In genomic region chr11:18731949-18732821, GRCh38 we compare ENCODE assay signal across 8 cellular contexts. TPM values are rescaled to one million over a fixed set of nuclear protein-coding genes. Genes with fewer than 3 reads are reported as not detected.
DNase-seq lines count a peak whose midpoint lies in the region; ATAC-seq and TF ChIP-seq lines count a peak whose summit lies in the region.

No MANE protein-coding gene starts in this region.

- H3K9ac ChIP-seq in endodermal cell (ENCODE audit: extremely low read depth, low read length, poor library complexity, severe bottlenecking), result no peak overlapping the region

- H3K27me3 Mint-ChIP-seq in activated CD8-positive, alpha-beta T cell treated with anti-CD3 and anti-CD28 coated beads, Interleukin-2, amount 10 ng/mL, durations not matched to agents 7 days and 5 days (ENCODE audit: low read depth), result peaks cover 2% of the 10 kb centered on the region
- H3K27me3 Mint-ChIP-seq in endodermal cell (ENCODE audit: insufficient read depth), result peaks cover 24% of the 10 kb centered on the region
- H3K27me3 Mint-ChIP-seq in stimulated activated naive B cell treated with anti-CD40 and anti-IgM and Interleukin-4, amounts not matched to agents 10 μg/mL and 1 μg/mL and 100 μg/mL, for 72 hours, result peaks cover 8 to 20% of the 10 kb centered on the region in 2 donors

- ATAC-seq in GM21723 (IDR thresholded peaks at IDR 0.05; ENCODE audit: unreplicated experiment), result peak; percentile 62
- ATAC-seq in activated CD8-positive, alpha-beta T cell treated with anti-CD3 and anti-CD28 coated beads, Interleukin-2, amount 10 ng/mL, durations not matched to agents 7 days and 5 days, result peak; percentile 62
- peak; percentile 73 to 78 for ATAC-seq in stimulated activated naive B cell treated with anti-CD40 and anti-IgM and Interleukin-4, amounts not matched to agents 10 μg/mL and 1 μg/mL and 100 μg/mL, for 72 hours (replicated peaks)
- no peak for ATAC-seq in HG03469 (IDR thresholded peaks at IDR 0.05; ENCODE audit: unreplicated experiment)

- H3K4me1 ChIP-seq in endodermal cell (ENCODE audit: control insufficient read depth, insufficient read depth, low read length), result peaks cover 10% of the 10 kb centered on the region

- H3K9me3 ChIP-seq in endodermal cell (ENCODE audit: control insufficient read depth, low read length), result no peaks in the 10 kb centered on the region

- TF ChIP-seq CTCF in endodermal cell (conservative IDR thresholded peaks at IDR 0.05), result peak; percentile 95

- H3K36me3 Mint-ChIP-seq in activated CD8-positive, alpha-beta T cell treated with anti-CD3 and anti-CD28 coated beads, Interleukin-2, amount 10 ng/mL, durations not matched to agents 7 days and 5 days (ENCODE audit: low read depth), result no peaks in the 10 kb centered on the region
- H3K36me3 Mint-ChIP-seq in endodermal cell (ENCODE audit: low read depth), result no peaks in the 10 kb centered on the region
- no peaks in the 10 kb centered on the region for H3K36me3 Mint-ChIP-seq in stimulated activated naive B cell treated with anti-CD40 and anti-IgM and Interleukin-4, amounts not matched to agents 10 μg/mL and 1 μg/mL and 100 μg/mL, for 72 hours

- H3K27me3 ChIP-seq in endodermal cell (ENCODE audit: control insufficient read depth, insufficient read depth, low read length, poor library complexity, severe bottlenecking), result no peaks in the 10 kb centered on the region

- no peaks in the 10 kb centered on the region for H3K9me3 Mint-ChIP-seq in activated CD8-positive, alpha-beta T cell treated with anti-CD3 and anti-CD28 coated beads, Interleukin-2, amount 10 ng/mL, durations not matched to agents 7 days and 5 days (ENCODE audit: insufficient read depth)
- H3K9me3 Mint-ChIP-seq in endodermal cell, result no peaks in the 10 kb centered on the region
- H3K9me3 Mint-ChIP-seq in stimulated activated naive B cell treated with anti-CD40 and anti-IgM and Interleukin-4, amounts not matched to agents 10 μg/mL and 1 μg/mL and 100 μg/mL, for 72 hours, result no peaks in the 10 kb centered on the region

- H3K36me3 ChIP-seq in endodermal cell (ENCODE audit: control insufficient read depth, insufficient read depth, low read length), result no peaks in the 10 kb centered on the region

- H3K4me3 Mint-ChIP-seq in activated CD8-positive, alpha-beta T cell treated with anti-CD3 and anti-CD28 coated beads, Interleukin-2, amount 10 ng/mL, durations not matched to agents 7 days and 5 days, result no peak overlapping the region
- no peak overlapping the region for H3K4me3 Mint-ChIP-seq in endodermal cell
- no peak overlapping the region for H3K4me3 Mint-ChIP-seq in stimulated activated naive B cell treated with anti-CD40 and anti-IgM and Interleukin-4, amounts not matched to agents 10 μg/mL and 1 μg/mL and 100 μg/mL, for 72 hours

- H3K27ac Mint-ChIP-seq in activated CD8-positive, alpha-beta T cell treated with anti-CD3 and anti-CD28 coated beads, Interleukin-2, amount 10 ng/mL, durations not matched to agents 7 days and 5 days, result no peak overlapping the region
- no peak overlapping the region for H3K27ac Mint-ChIP-seq in endodermal cell
- H3K27ac Mint-ChIP-seq in stimulated activated naive B cell treated with anti-CD40 and anti-IgM and Interleukin-4, amounts not matched to agents 10 μg/mL and 1 μg/mL and 100 μg/mL, for 72 hours, result no peak overlapping the region

- WGBS in endodermal cell (ENCODE audit: insufficient coverage in 1 of 2, insufficient read length in 1 of 2), 2 experiments, result 80 to 92% methylated on average over 10 to 11 of the region's 11 CpGs

- CTCF ChIA-PET in activated CD8-positive, alpha-beta T cell treated with anti-CD3 and anti-CD28 coated beads, Interleukin-2, amount 10 ng/mL, durations not matched to agents 7 days and 5 days (lab: Charles Lee), result interaction anchor here (0.9 to 6.0 kb wide), 24 partner anchors 9 to 617 kb away, joined by 3 to 50 read pairs (median 6); partner anchors contain the start of genes TMEM86A and TSG101

- POLR2A ChIA-PET in activated CD8-positive, alpha-beta T cell treated with anti-CD3 and anti-CD28 coated beads, Interleukin-2, amount 10 ng/mL, durations not matched to agents 7 days and 5 days (lab: Charles Lee), result interaction anchor here (0.6 to 1.4 kb wide), 2 partner anchors 206 to 469 kb away, joined by 3 read pairs; no protein-coding TSS in a partner anchor

- DNase-seq in DMS53 treated with DMSO at 0.1 percent for 48 hours (lab: John Stamatoyannopoulos, UW; ENCODE audit: unreplicated experiment) (peak; percentile 55), NCI-H2227 treated with DMSO at 0.1 percent for 48 hours (lab: John Stamatoyannopoulos, UW) (peak; percentile 73), endodermal cell (peak; percentile 93), myocyte (ENCODE audit: low read depth) (peak; percentile 52)
- peak; percentile 76 for DNase-seq in activated CD8-positive, alpha-beta T cell treated with anti-CD3 and anti-CD28 coated beads, Interleukin-2, amount 10 ng/mL, durations not matched to agents 7 days and 5 days
- peak; percentile 47 for DNase-seq in stimulated activated naive B cell treated with anti-CD40 and anti-IgM and Interleukin-4, amounts not matched to agents 10 μg/mL and 1 μg/mL and 100 μg/mL, for 72 hours

- H3K4me1 Mint-ChIP-seq in activated CD8-positive, alpha-beta T cell treated with anti-CD3 and anti-CD28 coated beads, Interleukin-2, amount 10 ng/mL, durations not matched to agents 7 days and 5 days (ENCODE audit: low read depth), result peaks cover 8% of the 10 kb centered on the region
- peaks cover 27% of the 10 kb centered on the region for H3K4me1 Mint-ChIP-seq in endodermal cell
- peaks cover 18 to 22% of the 10 kb centered on the region in 2 donors for H3K4me1 Mint-ChIP-seq in stimulated activated naive B cell treated with anti-CD40 and anti-IgM and Interleukin-4, amounts not matched to agents 10 μg/mL and 1 μg/mL and 100 μg/mL, for 72 hours

- no peak overlapping the region for H3K27ac ChIP-seq in endodermal cell (ENCODE audit: low read depth, low read length)

- H3K4me3 ChIP-seq in endodermal cell (ENCODE audit: low read length), result no peak overlapping the region

RNA-seq across cellular contexts. Expression of gene IGSF22, which starts 6.2 kb away (rescaled TPM):
- not detected for total RNA-seq in activated CD8-positive, alpha-beta T cell treated with anti-CD3 and anti-CD28 coated beads, Interleukin-2, amount 10 ng/mL, durations not matched to agents 7 days and 5 days
- total RNA-seq in endodermal cell, result 1 to 10 TPM in 1 of 2 donors, under 1 TPM in 1; 0.22 to 1.6 TPM
- polyA plus RNA-seq in endodermal cell (2013, experiment 1 of 2), result not detected
- polyA plus RNA-seq in endodermal cell (2013, experiment 2 of 2), result not detected
- 23.5 and 34.5 TPM in 2 replicates for total RNA-seq in myocyte
- 1.6 TPM for polyA plus RNA-seq in myocyte (2012)

RNA-seq across cellular contexts. Expression of gene TMEM86A, which starts 33.6 kb away (rescaled TPM):
- under 1 TPM; 0.26 to 0.52 TPM for total RNA-seq in activated CD8-positive, alpha-beta T cell treated with anti-CD3 and anti-CD28 coated beads, Interleukin-2, amount 10 ng/mL, durations not matched to agents 7 days and 5 days
- 1 to 10 TPM; 6.2 to 6.9 TPM for total RNA-seq in endodermal cell
- polyA plus RNA-seq in endodermal cell (2013, experiment 1 of 2), result 2.0 TPM
- 2.1 TPM for polyA plus RNA-seq in endodermal cell (2013, experiment 2 of 2)
- 11.6 and 12.9 TPM in 2 replicates for total RNA-seq in myocyte
- 5.4 TPM for polyA plus RNA-seq in myocyte (2012)

RNA-seq across cellular contexts. Expression of gene PTPN5, which starts 59.4 kb away (rescaled TPM):
- total RNA-seq in activated CD8-positive, alpha-beta T cell treated with anti-CD3 and anti-CD28 coated beads, Interleukin-2, amount 10 ng/mL, durations not matched to agents 7 days and 5 days, result not detected
- total RNA-seq in endodermal cell, result 10 to 100 TPM; 27.6 to 51.0 TPM
- polyA plus RNA-seq in endodermal cell (2013, experiment 1 of 2), result 4.7 TPM
- polyA plus RNA-seq in endodermal cell (2013, experiment 2 of 2), result 5.1 TPM
- not detected in 2 replicates for total RNA-seq in myocyte
- 0.19 TPM for polyA plus RNA-seq in myocyte (2012)

Comparison
In these comparisons a context has a peak if more than half of its experiments do, and no peak if none do; other contexts are left out.
1. RNA of gene PTPN5, which starts 59.4 kb away (total RNA-seq): 27.6 to 51.0 TPM in endodermal cell; not detected in myocyte and not detected in activated CD8-positive, alpha-beta T cell treated with anti-CD3 and anti-CD28 coated beads, Interleukin-2, amount 10 ng/mL, durations not matched to agents 7 days and 5 days; every median in the first group is over 10 times any median in the second.
2. Peak in every context shown above with its lines, with median percentiles within 50 percentile points of each other: DNase-seq.